1 cellular context compared by ENCODE assay signal in the genomic region with DNA sequence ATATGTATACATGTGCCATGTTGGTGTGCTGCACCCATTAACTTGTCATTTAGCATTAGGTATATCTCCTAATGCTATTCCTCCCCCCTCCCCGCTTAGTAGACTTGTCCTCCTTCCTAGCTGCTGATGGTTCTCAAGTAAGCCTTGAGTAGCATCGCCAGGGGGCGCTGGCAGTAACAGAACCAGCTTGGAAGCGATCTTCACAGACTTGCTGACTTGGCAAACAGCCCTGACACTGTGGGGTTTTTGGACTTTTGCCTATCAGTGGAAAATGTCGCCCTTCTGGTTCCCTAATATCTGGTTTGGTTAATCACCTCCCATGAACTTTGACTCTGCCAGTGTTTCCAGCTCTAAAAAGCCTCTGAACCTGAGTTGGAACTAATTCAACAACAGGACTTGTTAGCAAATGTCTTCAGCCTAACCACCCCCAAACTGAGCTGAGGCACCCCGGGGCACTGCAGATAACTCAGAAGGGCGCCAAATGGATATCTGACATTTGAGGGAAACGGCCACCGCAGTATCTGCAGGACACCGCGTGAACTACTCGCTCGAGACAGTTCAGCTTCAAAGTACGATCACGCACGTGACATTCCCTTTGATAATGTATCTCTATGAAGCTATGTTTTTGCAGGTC.
TF ChIP-seq lines count a peak whose summit lies in the region.

No MANE protein-coding gene starts in this region.

TF ChIP-seq in A549, 52 proteins besides CTCF, POLR2A, EP300 and RAD21 (continued from another document):
- TF ChIP-seq FOSB (CRISPR knock-in tag; IDR thresholded peaks at IDR 0.05), result no peak
- TF ChIP-seq KDM5A (IDR thresholded peaks at IDR 0.05), result no peak
- TF ChIP-seq RCOR1 (IDR thresholded peaks at IDR 0.05; ENCODE audit: low read depth, low read length), result no peak
- TF ChIP-seq NR3C1 (IDR thresholded peaks at IDR 0.05), result no peak
- 0 out of 2 replicates have a peak, but pooled peaks have one; percentile 13 for TF ChIP-seq HOXB13 (CRISPR knock-in tag; IDR thresholded peaks at IDR 0.05; ENCODE audit: low read depth)
- no peak for TF ChIP-seq ZFP36 (IDR thresholded peaks at IDR 0.05; ENCODE audit: borderline replicate concordance, partially characterized antibody)
- no peak for TF ChIP-seq PHF8 (IDR thresholded peaks at IDR 0.05; ENCODE audit: borderline replicate concordance, low read depth)
- no peak for TF ChIP-seq RNF2 (IDR thresholded peaks at IDR 0.05; ENCODE audit: borderline replicate concordance, low read depth)
- TF ChIP-seq CHD4 (IDR thresholded peaks at IDR 0.05; ENCODE audit: borderline replicate concordance), result no peak
- TF ChIP-seq SREBF2 (IDR thresholded peaks at IDR 0.05), result no peak
- no peak; the same call in 1 of the 2 replicates for TF ChIP-seq POLR2AphosphoS2 (conservative IDR thresholded peaks at IDR 0.05; ENCODE audit: low read length)
- TF ChIP-seq ESRRA (IDR thresholded peaks at IDR 0.05; ENCODE audit: borderline replicate concordance, low read length), result no peak
- TF ChIP-seq KDM1A (IDR thresholded peaks at IDR 0.05; ENCODE audit: low read depth), result no peak
- no peak for TF ChIP-seq GATA3 (IDR thresholded peaks at IDR 0.05; ENCODE audit: borderline replicate concordance)
- no peak for TF ChIP-seq ZC3H11A (IDR thresholded peaks at IDR 0.05)
- peak; percentile 100 for TF ChIP-seq MAFK (IDR thresholded peaks at IDR 0.05; ENCODE audit: partially characterized antibody)
- TF ChIP-seq, protein P1, sequence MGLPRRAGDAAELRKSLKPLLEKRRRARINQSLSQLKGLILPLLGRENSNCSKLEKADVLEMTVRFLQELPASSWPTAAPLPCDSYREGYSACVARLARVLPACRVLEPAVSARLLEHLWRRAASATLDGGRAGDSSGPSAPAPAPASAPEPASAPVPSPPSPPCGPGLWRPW (IDR thresholded peaks at IDR 0.05), result no peak
- TF ChIP-seq, protein P2, sequence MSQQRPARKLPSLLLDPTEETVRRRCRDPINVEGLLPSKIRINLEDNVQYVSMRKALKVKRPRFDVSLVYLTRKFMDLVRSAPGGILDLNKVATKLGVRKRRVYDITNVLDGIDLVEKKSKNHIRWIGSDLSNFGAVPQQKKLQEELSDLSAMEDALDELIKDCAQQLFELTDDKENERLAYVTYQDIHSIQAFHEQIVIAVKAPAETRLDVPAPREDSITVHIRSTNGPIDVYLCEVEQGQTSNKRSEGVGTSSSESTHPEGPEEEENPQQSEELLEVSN (IDR thresholded peaks at IDR 0.05; ENCODE audit: borderline replicate concordance, low read depth), result no peak
- TF ChIP-seq, protein P3, sequence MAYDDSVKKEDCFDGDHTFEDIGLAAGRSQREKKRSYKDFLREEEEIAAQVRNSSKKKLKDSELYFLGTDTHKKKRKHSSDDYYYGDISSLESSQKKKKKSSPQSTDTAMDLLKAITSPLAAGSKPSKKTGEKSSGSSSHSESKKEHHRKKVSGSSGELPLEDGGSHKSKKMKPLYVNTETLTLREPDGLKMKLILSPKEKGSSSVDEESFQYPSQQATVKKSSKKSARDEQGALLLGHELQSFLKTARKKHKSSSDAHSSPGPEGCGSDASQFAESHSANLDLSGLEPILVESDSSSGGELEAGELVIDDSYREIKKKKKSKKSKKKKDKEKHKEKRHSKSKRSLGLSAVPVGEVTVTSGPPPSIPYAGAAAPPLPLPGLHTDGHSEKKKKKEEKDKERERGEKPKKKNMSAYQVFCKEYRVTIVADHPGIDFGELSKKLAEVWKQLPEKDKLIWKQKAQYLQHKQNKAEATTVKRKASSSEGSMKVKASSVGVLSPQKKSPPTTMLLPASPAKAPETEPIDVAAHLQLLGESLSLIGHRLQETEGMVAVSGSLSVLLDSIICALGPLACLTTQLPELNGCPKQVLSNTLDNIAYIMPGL (CRISPR knock-in tag; IDR thresholded peaks at IDR 0.05; ENCODE audit: borderline replicate concordance), result no peak
- TF ChIP-seq, protein P4, sequence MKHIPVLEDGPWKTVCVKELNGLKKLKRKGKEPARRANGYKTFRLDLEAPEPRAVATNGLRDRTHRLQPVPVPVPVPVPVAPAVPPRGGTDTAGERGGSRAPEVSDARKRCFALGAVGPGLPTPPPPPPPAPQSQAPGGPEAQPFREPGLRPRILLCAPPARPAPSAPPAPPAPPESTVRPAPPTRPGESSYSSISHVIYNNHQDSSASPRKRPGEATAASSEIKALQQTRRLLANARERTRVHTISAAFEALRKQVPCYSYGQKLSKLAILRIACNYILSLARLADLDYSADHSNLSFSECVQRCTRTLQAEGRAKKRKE (CRISPR knock-in tag; IDR thresholded peaks at IDR 0.05; ENCODE audit: low read depth), result no peak
- no peak for TF ChIP-seq MYC (IDR thresholded peaks at IDR 0.05; ENCODE audit: borderline replicate concordance, low read length)
- TF ChIP-seq FOSL2 (IDR thresholded peaks at IDR 0.05), result no peak
- TF ChIP-seq FOSL2 (CRISPR knock-in tag; IDR thresholded peaks at IDR 0.05), result 0 out of 2 replicates have a peak, but pooled peaks have one; percentile 16
- TF ChIP-seq TP53 (CRISPR knock-in tag; IDR thresholded peaks at IDR 0.05), result no peak
- no peak for TF ChIP-seq HOXB5 (CRISPR knock-in tag; IDR thresholded peaks at IDR 0.05)
- no peak for TF ChIP-seq HOXA7 (CRISPR knock-in tag; IDR thresholded peaks at IDR 0.05)
- TF ChIP-seq, protein P5, sequence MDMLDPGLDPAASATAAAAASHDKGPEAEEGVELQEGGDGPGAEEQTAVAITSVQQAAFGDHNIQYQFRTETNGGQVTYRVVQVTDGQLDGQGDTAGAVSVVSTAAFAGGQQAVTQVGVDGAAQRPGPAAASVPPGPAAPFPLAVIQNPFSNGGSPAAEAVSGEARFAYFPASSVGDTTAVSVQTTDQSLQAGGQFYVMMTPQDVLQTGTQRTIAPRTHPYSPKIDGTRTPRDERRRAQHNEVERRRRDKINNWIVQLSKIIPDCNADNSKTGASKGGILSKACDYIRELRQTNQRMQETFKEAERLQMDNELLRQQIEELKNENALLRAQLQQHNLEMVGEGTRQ (IDR thresholded peaks at IDR 0.05), result no peak
- no peak for TF ChIP-seq JUNB (IDR thresholded peaks at IDR 0.05)
